12 cellular contexts compared by ENCODE assay signal in genomic region chr1:160522136-160522535, GRCh38. TPM values are rescaled to one million over a fixed set of nuclear protein-coding genes. Genes with fewer than 3 reads are reported as not detected.
DNase-seq lines count a peak whose midpoint lies in the region; ATAC-seq and TF ChIP-seq lines count a peak whose summit lies in the region.
"Had no signal": no experiment of that assay in that cellular context is flagged by ENCODE, and none has a peak within 500 bp of the region (broad histone marks: within the 10 kb centered on the region; RNA-seq: fewer than 3 reads in every experiment).

No MANE protein-coding gene starts in this region.

- TF ChIP-seq CTCF in CD8-positive, alpha-beta T cell (IDR thresholded peaks at IDR 0.05) = no peak
- TF ChIP-seq CTCF in HFFc6 (IDR thresholded peaks at IDR 0.05) (no peak), Calu3 (IDR thresholded peaks at IDR 0.05; ENCODE audit: unreplicated experiment) (no peak)

- no peak for DNase-seq in CD8-positive, alpha-beta T cell
- no peak for DNase-seq in activated CD8-positive, alpha-beta T cell treated with anti-CD3 and anti-CD28 coated beads, Interleukin-2, amount 10 ng/mL, durations not matched to agents 7 days and 5 days
- no peak for DNase-seq in naive thymus-derived CD4-positive, alpha-beta T cell
- DNase-seq in HFFc6 = no peak
- no peak for DNase-seq in cerebellar nuclear complex (lab: John Stamatoyannopoulos, UW)
- DNase-seq in Calu3 = no peak
- no peak for DNase-seq in NCI-H748 (lab: John Stamatoyannopoulos, UW; ENCODE audit: unreplicated experiment)
- DNase-seq: endodermal cell, islet precursor cell had no signal

- ATAC-seq in CD8-positive, alpha-beta T cell = no peak
- ATAC-seq in GM19324 (IDR thresholded peaks at IDR 0.05; ENCODE audit: low FRiP score, unreplicated experiment) = peak; percentile 13
- ATAC-seq in activated CD8-positive, alpha-beta T cell treated with anti-CD3 and anti-CD28 coated beads, Interleukin-2, amount 10 ng/mL, durations not matched to agents 7 days and 5 days = peak; percentile 13
- no peak for ATAC-seq in naive thymus-derived CD4-positive, alpha-beta T cell

- no peaks in the 10 kb centered on the region for H3K36me3 ChIP-seq in CD8-positive, alpha-beta T cell (ENCODE audit: insufficient read depth, low read length)
- no peaks in the 10 kb centered on the region for H3K36me3 ChIP-seq in naive thymus-derived CD4-positive, alpha-beta T cell (ENCODE audit: control insufficient read depth in 2 of 3, insufficient read depth in 3 of 3, low read length in 3 of 3)

- intact Hi-C loops in CD8-positive, alpha-beta T cell (cut with DNase I, micrococcal nuclease) = loop anchor here (5.0 kb wide), 2 partner anchors 35 to 90 kb away; no protein-coding TSS in a partner anchor
- intact Hi-C loops in naive thymus-derived CD4-positive, alpha-beta T cell (cut with micrococcal nuclease) = loop anchor here (1.0 to 5.0 kb wide), 3 partner anchors 18 to 50 kb away; no protein-coding TSS in a partner anchor
- intact Hi-C loops in Calu3 (cut with micrococcal nuclease; ENCODE audit: unreplicated experiment) = no loop called here

- CTCF ChIA-PET in CD8-positive, alpha-beta T cell (lab: Charles Lee) = interaction anchor here (0.8 to 2.6 kb wide), 8 partner anchors 8 to 93 kb away, joined by 3 to 15 read pairs (median 4); no protein-coding TSS in a partner anchor
- CTCF ChIA-PET in activated CD8-positive, alpha-beta T cell treated with anti-CD3 and anti-CD28 coated beads, Interleukin-2, amount 10 ng/mL, durations not matched to agents 7 days and 5 days (lab: Charles Lee) = interaction anchor here (1.0 to 3.5 kb wide), 18 partner anchors 14 to 168 kb away, joined by 3 to 24 read pairs (median 5); partner anchors contain the start of gene CD84
- CTCF ChIA-PET in naive thymus-derived CD4-positive, alpha-beta T cell (lab: Charles Lee) = interaction anchor here (0.7 to 2.8 kb wide), 6 partner anchors 18 to 153 kb away, joined by 3 to 12 read pairs (median 4); no protein-coding TSS in a partner anchor
- CTCF ChIA-PET in Calu3 (lab: Charles Lee) = no interaction called here

- H3K4me3 Mint-ChIP-seq in CD8-positive, alpha-beta T cell = peak overlapping the region; percentile 91
- H3K4me3 Mint-ChIP-seq in activated CD8-positive, alpha-beta T cell treated with anti-CD3 and anti-CD28 coated beads, Interleukin-2, amount 10 ng/mL, durations not matched to agents 7 days and 5 days = peak overlapping the region; percentile 83
- peak overlapping the region; percentile 87 to 98 (median 94) for H3K4me3 Mint-ChIP-seq in naive thymus-derived CD4-positive, alpha-beta T cell
- no peak overlapping the region for H3K4me3 Mint-ChIP-seq in HFFc6
- H3K4me3 Mint-ChIP-seq in Calu3 (ENCODE audit: low read depth, unreplicated experiment) = no peak overlapping the region
- H3K4me3 Mint-ChIP-seq: endodermal cell had no signal

- peaks cover 38% of the 10 kb centered on the region for H3K36me3 Mint-ChIP-seq in CD8-positive, alpha-beta T cell
- peaks cover 42% of the 10 kb centered on the region for H3K36me3 Mint-ChIP-seq in activated CD8-positive, alpha-beta T cell treated with anti-CD3 and anti-CD28 coated beads, Interleukin-2, amount 10 ng/mL, durations not matched to agents 7 days and 5 days (ENCODE audit: low read depth)
- H3K36me3 Mint-ChIP-seq in naive thymus-derived CD4-positive, alpha-beta T cell = peaks cover 14 to 52% (median 20%) of the 10 kb centered on the region in 5 donors
- no peaks in the 10 kb centered on the region for H3K36me3 Mint-ChIP-seq in HFFc6 (ENCODE audit: low read depth)
- no peaks in the 10 kb centered on the region for H3K36me3 Mint-ChIP-seq in Calu3 (ENCODE audit: insufficient read depth, unreplicated experiment)

- peak overlapping the region; percentile 65 for H3K27ac ChIP-seq in CD8-positive, alpha-beta T cell (ENCODE audit: low read depth, low read length)
- peak overlapping the region; percentile 84 for H3K27ac ChIP-seq in naive thymus-derived CD4-positive, alpha-beta T cell (ENCODE audit: low read depth, low read length)
- H3K27ac ChIP-seq: C4-2B had no signal

- H3K27ac Mint-ChIP-seq in CD8-positive, alpha-beta T cell = peak overlapping the region; percentile 95
- H3K27ac Mint-ChIP-seq in activated CD8-positive, alpha-beta T cell treated with anti-CD3 and anti-CD28 coated beads, Interleukin-2, amount 10 ng/mL, durations not matched to agents 7 days and 5 days = peak overlapping the region; percentile 93
- peak overlapping the region; percentile 88 to 99 (median 93) for H3K27ac Mint-ChIP-seq in naive thymus-derived CD4-positive, alpha-beta T cell
- H3K27ac Mint-ChIP-seq in HFFc6 = no peak overlapping the region
- H3K27ac Mint-ChIP-seq in Calu3 (ENCODE audit: unreplicated experiment) = no peak overlapping the region
- H3K27ac Mint-ChIP-seq: endodermal cell had no signal

- peaks cover 18% of the 10 kb centered on the region for H3K9me3 Mint-ChIP-seq in CD8-positive, alpha-beta T cell
- peaks cover 8% of the 10 kb centered on the region for H3K9me3 Mint-ChIP-seq in activated CD8-positive, alpha-beta T cell treated with anti-CD3 and anti-CD28 coated beads, Interleukin-2, amount 10 ng/mL, durations not matched to agents 7 days and 5 days (ENCODE audit: insufficient read depth)
- H3K9me3 Mint-ChIP-seq in naive thymus-derived CD4-positive, alpha-beta T cell = peaks cover 0 to 26% (median 14%) of the 10 kb centered on the region in 11 donors
- H3K9me3 Mint-ChIP-seq in HFFc6 (peaks cover 26% of the 10 kb centered on the region), Calu3 (ENCODE audit: low read depth, unreplicated experiment) (peaks cover 5% of the 10 kb centered on the region)

- no peaks in the 10 kb centered on the region for H3K9me3 ChIP-seq in CD8-positive, alpha-beta T cell (ENCODE audit: low read length)
- H3K9me3 ChIP-seq in naive thymus-derived CD4-positive, alpha-beta T cell (ENCODE audit: control insufficient read depth in 2 of 3, low read length in 3 of 3) = no peaks in the 10 kb centered on the region

- no peaks in the 10 kb centered on the region for H3K27me3 Mint-ChIP-seq in CD8-positive, alpha-beta T cell (ENCODE audit: low read depth)
- H3K27me3 Mint-ChIP-seq in activated CD8-positive, alpha-beta T cell treated with anti-CD3 and anti-CD28 coated beads, Interleukin-2, amount 10 ng/mL, durations not matched to agents 7 days and 5 days (ENCODE audit: low read depth) = no peaks in the 10 kb centered on the region
- H3K27me3 Mint-ChIP-seq in naive thymus-derived CD4-positive, alpha-beta T cell = no peaks in the 10 kb centered on the region
- H3K27me3 Mint-ChIP-seq in HFFc6 (ENCODE audit: insufficient read depth) (no peaks in the 10 kb centered on the region; the same call in none of the 2 replicates), Calu3 (ENCODE audit: unreplicated experiment) (peaks cover 5% of the 10 kb centered on the region)

- no peaks in the 10 kb centered on the region for H3K27me3 ChIP-seq in CD8-positive, alpha-beta T cell (ENCODE audit: insufficient read depth, low read length)
- no peaks in the 10 kb centered on the region for H3K27me3 ChIP-seq in naive thymus-derived CD4-positive, alpha-beta T cell (ENCODE audit: control insufficient read depth in 2 of 2, insufficient read depth in 2 of 2, low read length in 2 of 2)

- H3K4me3 ChIP-seq in CD8-positive, alpha-beta T cell (ENCODE audit: low read depth, low read length) = peak overlapping the region; percentile 81
- peak overlapping the region; percentile 51 for H3K4me3 ChIP-seq in naive thymus-derived CD4-positive, alpha-beta T cell (ENCODE audit: low read length)

- peaks cover 77% of the 10 kb centered on the region for H3K4me1 Mint-ChIP-seq in CD8-positive, alpha-beta T cell (ENCODE audit: low read depth)
- H3K4me1 Mint-ChIP-seq in activated CD8-positive, alpha-beta T cell treated with anti-CD3 and anti-CD28 coated beads, Interleukin-2, amount 10 ng/mL, durations not matched to agents 7 days and 5 days (ENCODE audit: low read depth) = peaks cover 68% of the 10 kb centered on the region
- H3K4me1 Mint-ChIP-seq in naive thymus-derived CD4-positive, alpha-beta T cell = peaks cover 33 to 88% (median 79%) of the 10 kb centered on the region in 7 donors
- H3K4me1 Mint-ChIP-seq in HFFc6 (ENCODE audit: low read depth) (peaks cover 13% of the 10 kb centered on the region), Calu3 (ENCODE audit: low read depth, unreplicated experiment) (peaks cover 34% of the 10 kb centered on the region)

- peaks cover 40% of the 10 kb centered on the region for H3K4me1 ChIP-seq in CD8-positive, alpha-beta T cell (ENCODE audit: insufficient read depth, low read length)
- peaks cover 17 to 38% of the 10 kb centered on the region in 2 donors for H3K4me1 ChIP-seq in naive thymus-derived CD4-positive, alpha-beta T cell (ENCODE audit: control insufficient read depth in 2 of 2, insufficient read depth in 2 of 2, low read length in 2 of 2)

- BruUV-seq in Calu3 (replicated peaks; lab: Mats Ljungman, UMichigan) = no TSS peak

- POLR2A ChIA-PET in CD8-positive, alpha-beta T cell (lab: Charles Lee) = interaction anchor here (0.6 to 2.2 kb wide), 17 partner anchors 8 to 866 kb away, joined by 3 to 15 read pairs (median 4); no protein-coding TSS in a partner anchor
- POLR2A ChIA-PET in activated CD8-positive, alpha-beta T cell treated with anti-CD3 and anti-CD28 coated beads, Interleukin-2, amount 10 ng/mL, durations not matched to agents 7 days and 5 days (lab: Charles Lee) = interaction anchor here (0.6 to 2.2 kb wide), 6 partner anchors 18 to 93 kb away, joined by 3 to 17 read pairs (median 4); no protein-coding TSS in a partner anchor
- POLR2A ChIA-PET in naive thymus-derived CD4-positive, alpha-beta T cell (lab: Charles Lee) = interaction anchor here (0.5 to 2.2 kb wide), 11 partner anchors 8 to 193 kb away, joined by 3 to 15 read pairs (median 3); partner anchors contain the start of gene SLAMF1

RNA-seq across cellular contexts. Expression of gene SLAMF6, which starts 0.9 kb away (rescaled TPM):
- 1 to 10 TPM; 4.6 to 5.2 TPM for total RNA-seq in CD8-positive, alpha-beta T cell
- total RNA-seq in activated CD8-positive, alpha-beta T cell treated with anti-CD3 and anti-CD28 coated beads, Interleukin-2, amount 10 ng/mL, durations not matched to agents 7 days and 5 days = 10 to 100 TPM; 23.9 to 24.7 TPM
- total RNA-seq in naive thymus-derived CD4-positive, alpha-beta T cell = 10 to 100 TPM; 17.8 to 48.5 (median 40.5) TPM
- 10 to 100 TPM; 61.1 to 62.6 TPM for polyA plus RNA-seq in naive thymus-derived CD4-positive, alpha-beta T cell
- total RNA-seq in HFFc6 (2021; fragmentation: NEBNext Ultra II Directional; extraction: Animal tissue kit (Norgen Biotek cat#: 25700)) = not detected
- total RNA-seq in Calu3 (2022) = not detected in 2 replicates
- total RNA-seq: astrocyte, endodermal cell had no signal

RNA-seq across cellular contexts. Expression of gene CD84, which starts 57.2 kb away (rescaled TPM):
- 10 to 100 TPM; 28.3 to 31.7 TPM for total RNA-seq in CD8-positive, alpha-beta T cell
- total RNA-seq in activated CD8-positive, alpha-beta T cell treated with anti-CD3 and anti-CD28 coated beads, Interleukin-2, amount 10 ng/mL, durations not matched to agents 7 days and 5 days = 10 to 100 TPM; 14.0 to 15.4 TPM
- total RNA-seq in naive thymus-derived CD4-positive, alpha-beta T cell = 10 to 100 TPM; 25.1 to 40.7 (median 32.3) TPM
- polyA plus RNA-seq in naive thymus-derived CD4-positive, alpha-beta T cell = 10 to 100 TPM in 1 of 2 donors, 1 to 10 TPM in 1; 7.4 to 11.3 TPM
- total RNA-seq in HFFc6 (2021; fragmentation: NEBNext Ultra II Directional; extraction: Animal tissue kit (Norgen Biotek cat#: 25700)) = not detected
- not detected in 2 replicates for total RNA-seq in Calu3 (2022)
- total RNA-seq: astrocyte, endodermal cell had no signal

Comparison
In these comparisons a context has a peak if more than half of its experiments do, and no peak if none do; other contexts are left out.
1. ATAC-seq: peak in GM19324 (single experiment) and activated CD8-positive, alpha-beta T cell treated with anti-CD3 and anti-CD28 coated beads, Interleukin-2, amount 10 ng/mL, durations not matched to agents 7 days and 5 days (single experiment); none in CD8-positive, alpha-beta T cell (single experiment) and naive thymus-derived CD4-positive, alpha-beta T cell (single experiment).
2. H3K27ac Mint-ChIP-seq: peak in CD8-positive, alpha-beta T cell (single experiment), activated CD8-positive, alpha-beta T cell treated with anti-CD3 and anti-CD28 coated beads, Interleukin-2, amount 10 ng/mL, durations not matched to agents 7 days and 5 days (single experiment) and naive thymus-derived CD4-positive, alpha-beta T cell (9 of 9); none in HFFc6 (single experiment) and Calu3 (single experiment).
3. H3K4me3 Mint-ChIP-seq: peak in CD8-positive, alpha-beta T cell (single experiment), activated CD8-positive, alpha-beta T cell treated with anti-CD3 and anti-CD28 coated beads, Interleukin-2, amount 10 ng/mL, durations not matched to agents 7 days and 5 days (single experiment) and naive thymus-derived CD4-positive, alpha-beta T cell (10 of 10); none in HFFc6 (single experiment) and Calu3 (single experiment).
4. RNA of gene CD84, which starts 57.2 kb away (total RNA-seq): 25.1 to 40.7 TPM in naive thymus-derived CD4-positive, alpha-beta T cell, 28.3 to 31.7 TPM in CD8-positive, alpha-beta T cell and 14.0 to 15.4 TPM in activated CD8-positive, alpha-beta T cell treated with anti-CD3 and anti-CD28 coated beads, Interleukin-2, amount 10 ng/mL, durations not matched to agents 7 days and 5 days; not detected in HFFc6 and not detected in Calu3; every median in the first group is over 10 times any median in the second.